ENCODE assay signal across 9 cellular contexts in genomic region chr21:38804030-38804616, GRCh38. TPM values are rescaled to one million over a fixed set of nuclear protein-coding genes. Genes with fewer than 3 reads are reported as not detected.
A peak's percentile ranks its signal among the peaks of the same experiment; 100 is the strongest.
DNase-seq lines count a peak whose midpoint lies in the region; ATAC-seq and TF ChIP-seq lines count a peak whose summit lies in the region.
"Had no signal": no experiment of that assay in that cellular context is flagged by ENCODE, and none has a peak within 500 bp of the region (broad histone marks: within the 10 kb centered on the region; RNA-seq: fewer than 3 reads in every experiment).

No MANE protein-coding gene starts in this region.

- H3K4me3 Mint-ChIP-seq in activated CD8-positive, alpha-beta memory T cell treated with anti-CD3 and anti-CD28 coated beads, Interleukin-2, amount 10 ng/mL, durations not matched to agents 7 days and 5 days = peak overlapping the region; percentile 89
- peak overlapping the region; percentile 77 for H3K4me3 Mint-ChIP-seq in activated naive CD8-positive, alpha-beta T cell
- peak overlapping the region; percentile 79 to 89 (median 85) for H3K4me3 Mint-ChIP-seq in immature natural killer cell

- H3K4me1 ChIP-seq in tibial artery = peaks cover 0 to 21% (median 9%) of the 10 kb centered on the region in 4 donors

- H3K4me3 ChIP-seq in tibial artery = peak overlapping the region in 1 of 2 donors; percentile 86

- peaks cover 4% of the 10 kb centered on the region for H3K27me3 Mint-ChIP-seq in activated CD8-positive, alpha-beta memory T cell treated with anti-CD3 and anti-CD28 coated beads, Interleukin-2, amount 10 ng/mL, durations not matched to agents 7 days and 5 days
- no peaks in the 10 kb centered on the region for H3K27me3 Mint-ChIP-seq in activated naive CD8-positive, alpha-beta T cell
- peaks cover 5 to 11% (median 5%) of the 10 kb centered on the region in 3 donors for H3K27me3 Mint-ChIP-seq in immature natural killer cell (ENCODE audit: low read depth in 3 of 3)

- no peak for DNase-seq in activated CD8-positive, alpha-beta memory T cell treated with anti-CD3 and anti-CD28 coated beads, Interleukin-2, amount 10 ng/mL, durations not matched to agents 7 days and 5 days
- no peak for DNase-seq in activated CD8-positive, alpha-beta memory T cell treated with anti-CD3 and anti-CD28 coated beads for 24 hours
- DNase-seq in immature natural killer cell (no peak), tibial artery (no peak), SW 1271 (lab: John Stamatoyannopoulos, UW) (no peak), AG20443 (ENCODE audit: low spot score) (no peak), NCI-H1930 (lab: John Stamatoyannopoulos, UW) (no peak)
- DNase-seq: activated CD4-positive, alpha-beta T cell treated with anti-CD3 and anti-CD28 coated beads, Interleukin-2, amount 50 U/mL, for 4 hours had no signal

- H3K36me3 Mint-ChIP-seq in activated CD8-positive, alpha-beta memory T cell treated with anti-CD3 and anti-CD28 coated beads, Interleukin-2, amount 10 ng/mL, durations not matched to agents 7 days and 5 days = peaks cover 14% of the 10 kb centered on the region
- H3K36me3 Mint-ChIP-seq in activated naive CD8-positive, alpha-beta T cell = peaks cover 4% of the 10 kb centered on the region
- no peaks in the 10 kb centered on the region for H3K36me3 Mint-ChIP-seq in immature natural killer cell

- CTCF ChIA-PET in activated CD8-positive, alpha-beta memory T cell treated with anti-CD3 and anti-CD28 coated beads, Interleukin-2, amount 10 ng/mL, durations not matched to agents 7 days and 5 days (lab: Charles Lee) = interaction anchor here (0.7 to 1.5 kb wide), 3 partner anchors 8 to 297 kb away, joined by 3 to 4 read pairs (median 3); no protein-coding TSS in a partner anchor

- H3K27ac ChIP-seq in tibial artery = peak overlapping the region; percentile 83 to 93

- H3K27ac Mint-ChIP-seq in activated CD8-positive, alpha-beta memory T cell treated with anti-CD3 and anti-CD28 coated beads, Interleukin-2, amount 10 ng/mL, durations not matched to agents 7 days and 5 days = no peak overlapping the region
- no peak overlapping the region for H3K27ac Mint-ChIP-seq in activated naive CD8-positive, alpha-beta T cell
- H3K27ac Mint-ChIP-seq in immature natural killer cell = no peak overlapping the region

- no peaks in the 10 kb centered on the region for H3K9me3 Mint-ChIP-seq in activated CD8-positive, alpha-beta memory T cell treated with anti-CD3 and anti-CD28 coated beads, Interleukin-2, amount 10 ng/mL, durations not matched to agents 7 days and 5 days (ENCODE audit: low read depth)
- H3K9me3 Mint-ChIP-seq in activated naive CD8-positive, alpha-beta T cell (ENCODE audit: low read depth) = no peaks in the 10 kb centered on the region
- H3K9me3 Mint-ChIP-seq in immature natural killer cell = no peaks in the 10 kb centered on the region

- no peaks in the 10 kb centered on the region for H3K36me3 ChIP-seq in tibial artery

- no peak for TF ChIP-seq CTCF in tibial artery (IDR thresholded peaks at IDR 0.05)

- no peaks in the 10 kb centered on the region for H3K9me3 ChIP-seq in tibial artery

- no peaks in the 10 kb centered on the region for H3K27me3 ChIP-seq in tibial artery

- no peak for ATAC-seq in activated CD8-positive, alpha-beta memory T cell treated with anti-CD3 and anti-CD28 coated beads, Interleukin-2, amount 10 ng/mL, durations not matched to agents 7 days and 5 days

- intact Hi-C loops in tibial artery (cut with DNase I; ENCODE audit: low total_unique reads) = loop anchor here (5.0 to 10.0 kb wide), 2 partner anchors 72 to 221 kb away; no protein-coding TSS in a partner anchor

- peaks cover 31% of the 10 kb centered on the region for H3K4me1 Mint-ChIP-seq in activated CD8-positive, alpha-beta memory T cell treated with anti-CD3 and anti-CD28 coated beads, Interleukin-2, amount 10 ng/mL, durations not matched to agents 7 days and 5 days
- H3K4me1 Mint-ChIP-seq in activated naive CD8-positive, alpha-beta T cell (ENCODE audit: low read depth) = peaks cover 27% of the 10 kb centered on the region
- peaks cover 13 to 24% of the 10 kb centered on the region in 2 donors for H3K4me1 Mint-ChIP-seq in immature natural killer cell

RNA-seq across cellular contexts. Expression of gene ETS2, which starts 1.6 kb away (rescaled TPM):
- total RNA-seq in activated CD8-positive, alpha-beta memory T cell treated with anti-CD3 and anti-CD28 coated beads, Interleukin-2, amount 10 ng/mL, durations not matched to agents 7 days and 5 days = 10 to 100 TPM; 13.0 to 33.5 TPM
- 1 to 10 TPM; 3.2 to 7.3 (median 4.2) TPM for polyA plus RNA-seq in immature natural killer cell
